ENCODE assay signal across 8 cellular contexts in the genomic region with DNA sequence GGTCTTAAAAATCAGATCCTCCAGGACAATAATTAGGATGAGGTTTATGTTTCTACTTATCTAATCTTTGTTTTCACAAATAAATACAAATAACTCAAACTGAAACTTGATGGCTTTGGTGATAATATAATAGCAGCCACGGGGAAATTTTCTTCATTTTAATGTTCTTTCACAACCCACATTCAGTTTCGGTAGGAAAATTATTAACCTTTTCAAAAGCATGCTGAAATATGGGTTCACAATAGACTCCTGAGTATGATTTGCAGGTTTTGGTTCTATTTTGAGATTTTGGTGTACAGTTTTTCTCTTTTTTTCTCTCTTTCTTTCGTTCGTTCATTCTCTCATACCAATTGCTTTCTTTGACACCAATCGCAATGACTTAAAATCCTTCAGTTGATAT.
A peak's percentile ranks its signal among the peaks of the same experiment; 100 is the strongest.
DNase-seq lines count a peak whose midpoint lies in the region; ATAC-seq and TF ChIP-seq lines count a peak whose summit lies in the region.
"Not testable (repeated sequence)": the region's sequence is repeated elsewhere in the genome, so short reads cannot be mapped to it uniquely, and the experiment has no call there.

No MANE protein-coding gene starts in this region.

- CTCF ChIA-PET in activated CD4-positive, alpha-beta T cell treated with anti-CD3 and anti-CD28 coated beads for 36 hours (lab: Charles Lee), result not testable (repeated sequence)

- H3K4me3 Mint-ChIP-seq in activated CD4-positive, alpha-beta T cell treated with anti-CD3 and anti-CD28 coated beads for 36 hours, result not testable (repeated sequence)

- not testable (repeated sequence) for H3K36me3 ChIP-seq in DOHH2 (ENCODE audit: control insufficient read depth, low read length)

- H3K36me3 Mint-ChIP-seq in activated CD4-positive, alpha-beta T cell treated with anti-CD3 and anti-CD28 coated beads for 36 hours (ENCODE audit: low read depth), result not testable (repeated sequence)

- TF ChIP-seq CTCF in DOHH2 (IDR thresholded peaks at IDR 0.05; ENCODE audit: low read depth, low read length, poor library complexity, severe bottlenecking), result not testable (repeated sequence)

- POLR2A ChIA-PET in activated CD4-positive, alpha-beta T cell treated with anti-CD3 and anti-CD28 coated beads for 36 hours (lab: Charles Lee), result not testable (repeated sequence)

- not testable (repeated sequence) for H3K4me2 ChIP-seq in DOHH2 (ENCODE audit: low read length)

- intact Hi-C loops in activated CD4-positive, alpha-beta T cell treated with anti-CD3 and anti-CD28 coated beads for 36 hours (cut with DNase I, micrococcal nuclease), result not testable (repeated sequence)

- H3K27me3 ChIP-seq in DOHH2 (ENCODE audit: control insufficient read depth, low read length), result not testable (repeated sequence)

- H3K27ac Mint-ChIP-seq in activated CD4-positive, alpha-beta T cell treated with anti-CD3 and anti-CD28 coated beads for 36 hours, result not testable (repeated sequence)

- H4K20me1 ChIP-seq in DOHH2 (ENCODE audit: control insufficient read depth, insufficient read depth, low read depth, low read length), result not testable (repeated sequence)

- H3K9me3 ChIP-seq in DOHH2 (ENCODE audit: control insufficient read depth, insufficient read depth, low read length), result not testable (repeated sequence)

- not testable (repeated sequence) for H3F3A ChIP-seq in DOHH2 (ENCODE audit: control insufficient read depth, insufficient read depth)

- H3K79me2 ChIP-seq in DOHH2 (ENCODE audit: control insufficient read depth, low read length), result not testable (repeated sequence)

- peaks cover 58% of the 10 kb centered on the region for H3K4me1 ChIP-seq in DOHH2 (ENCODE audit: control insufficient read depth, low read length)

- not testable (repeated sequence) for H3K9me3 Mint-ChIP-seq in activated CD4-positive, alpha-beta T cell treated with anti-CD3 and anti-CD28 coated beads for 36 hours (ENCODE audit: low read depth)

- ATAC-seq in GM18870 (IDR thresholded peaks at IDR 0.05; ENCODE audit: unreplicated experiment) (peak; percentile 79), GM19438 (IDR thresholded peaks at IDR 0.05; ENCODE audit: low read depth, unreplicated experiment) (peak; percentile 68), GM21619 (IDR thresholded peaks at IDR 0.05; ENCODE audit: unreplicated experiment) (peak; percentile 81), HG02840 (IDR thresholded peaks at IDR 0.05; ENCODE audit: low FRiP score, unreplicated experiment) (peak; percentile 59), HG03066 (IDR thresholded peaks at IDR 0.05; ENCODE audit: low read depth, unreplicated experiment) (peak; percentile 52), HG03442 (IDR thresholded peaks at IDR 0.05; ENCODE audit: unreplicated experiment) (peak; percentile 57)
- peak; percentile 7 for ATAC-seq in activated CD4-positive, alpha-beta T cell treated with anti-CD3 and anti-CD28 coated beads for 36 hours

- H3K4me3 ChIP-seq in DOHH2 (ENCODE audit: low read length), result not testable (repeated sequence)

- not testable (repeated sequence) for DNase-seq in activated CD4-positive, alpha-beta T cell treated with anti-CD3 and anti-CD28 coated beads for 36 hours

- not testable (repeated sequence) for H3K9me2 ChIP-seq in DOHH2 (replicated peaks; ENCODE audit: control insufficient read depth, low read length)

- peaks cover 25% of the 10 kb centered on the region for H3K4me1 Mint-ChIP-seq in activated CD4-positive, alpha-beta T cell treated with anti-CD3 and anti-CD28 coated beads for 36 hours

- H3K27me3 Mint-ChIP-seq in activated CD4-positive, alpha-beta T cell treated with anti-CD3 and anti-CD28 coated beads for 36 hours, result not testable (repeated sequence)

- H3K27ac ChIP-seq in DOHH2 (ENCODE audit: low read depth, low read length), result peak overlapping the region; percentile 56

Comparison
In these comparisons a context has a peak if more than half of its experiments do, and no peak if none do; other contexts are left out.
1. ATAC-seq: peak in every context shown above with its lines; median percentile 81 in GM21619; 79 in GM18870; 68 in GM19438; 59 in HG02840; 57 in HG03442; 52 in HG03066; 7 in activated CD4-positive, alpha-beta T cell treated with anti-CD3 and anti-CD28 coated beads for 36 hours.